Comparison of ENCODE assay signal across 10 cellular contexts in genomic region chr11:12813371-12814225, GRCh38.
DNase-seq lines count a peak whose midpoint lies in the region; ATAC-seq and TF ChIP-seq lines count a peak whose summit lies in the region.
"Had no signal": no experiment of that assay in that cellular context is flagged by ENCODE, and none has a peak within 500 bp of the region (broad histone marks: within the 10 kb centered on the region; RNA-seq: fewer than 3 reads in every experiment).

No MANE protein-coding gene starts in this region.

- H3K27ac Mint-ChIP-seq in activated CD4-positive, alpha-beta T cell treated with anti-CD3 and anti-CD28 coated beads for 36 hours = no peak overlapping the region
- H3K27ac Mint-ChIP-seq in activated CD8-positive, alpha-beta T cell treated with anti-CD3 and anti-CD28 coated beads, Interleukin-2, amount 10 ng/mL, durations not matched to agents 7 days and 5 days = no peak overlapping the region
- H3K27ac Mint-ChIP-seq: activated T-helper 17 cell treated with anti-CD3 and anti-CD28 coated beads, Interleukin-2, amount 50 U/mL, for 72 hours had no signal

- peak; percentile 64 for TF ChIP-seq RAD21 in HCT116 (IDR thresholded peaks at IDR 0.05; ENCODE audit: low read depth)

- no peak overlapping the region for H2AFZ ChIP-seq in HCT116 (ENCODE audit: low read depth, low read length, poor library complexity, severe bottlenecking)

- POLR2A ChIA-PET in HCT116 (lab: Charles Lee) = interaction anchor here (1.0 kb wide), 1 partner anchor 11 kb away, joined by 4 read pairs; no protein-coding TSS in a partner anchor
- POLR2A ChIA-PET in activated CD4-positive, alpha-beta T cell treated with anti-CD3 and anti-CD28 coated beads for 36 hours (lab: Charles Lee) = interaction anchor here (0.6 kb wide), 1 partner anchor 13 kb away, joined by 3 read pairs; no protein-coding TSS in a partner anchor
- POLR2A ChIA-PET in activated CD8-positive, alpha-beta T cell treated with anti-CD3 and anti-CD28 coated beads, Interleukin-2, amount 10 ng/mL, durations not matched to agents 7 days and 5 days (lab: Charles Lee) = no interaction called here

- peaks cover 32% of the 10 kb centered on the region for H3K27me3 Mint-ChIP-seq in activated CD4-positive, alpha-beta T cell treated with anti-CD3 and anti-CD28 coated beads for 36 hours
- H3K27me3 Mint-ChIP-seq in activated CD8-positive, alpha-beta T cell treated with anti-CD3 and anti-CD28 coated beads, Interleukin-2, amount 10 ng/mL, durations not matched to agents 7 days and 5 days (ENCODE audit: low read depth) = peaks cover 18% of the 10 kb centered on the region

- no peak overlapping the region for H3K4me3 Mint-ChIP-seq in activated CD4-positive, alpha-beta T cell treated with anti-CD3 and anti-CD28 coated beads for 36 hours
- no peak overlapping the region for H3K4me3 Mint-ChIP-seq in activated CD8-positive, alpha-beta T cell treated with anti-CD3 and anti-CD28 coated beads, Interleukin-2, amount 10 ng/mL, durations not matched to agents 7 days and 5 days
- H3K4me3 Mint-ChIP-seq: activated T-helper 17 cell treated with anti-CD3 and anti-CD28 coated beads, Interleukin-2, amount 50 U/mL, for 72 hours had no signal

- peak overlapping the region; percentile 70 for H3K27ac ChIP-seq in HCT116 (ENCODE audit: low read depth, low read length)
- peak overlapping the region; percentile 37 for H3K27ac ChIP-seq in brain microvascular endothelial cell

- H3K36me3 Mint-ChIP-seq in activated CD4-positive, alpha-beta T cell treated with anti-CD3 and anti-CD28 coated beads for 36 hours (ENCODE audit: low read depth) = no peaks in the 10 kb centered on the region
- H3K36me3 Mint-ChIP-seq in activated CD8-positive, alpha-beta T cell treated with anti-CD3 and anti-CD28 coated beads, Interleukin-2, amount 10 ng/mL, durations not matched to agents 7 days and 5 days (ENCODE audit: low read depth) = no peaks in the 10 kb centered on the region

- in situ Hi-C loops in brain microvascular endothelial cell (cut with HindIII; ENCODE audit: low pct_ligation_motif_present, low sequenced_read_pairs) = no loop called here

- no peaks in the 10 kb centered on the region for H3K9me3 ChIP-seq in HCT116 (ENCODE audit: control insufficient read depth in 1 of 2, insufficient read depth in 1 of 2, low read depth in 1 of 2, low read length in 2 of 2)
- no peaks in the 10 kb centered on the region for H3K9me3 ChIP-seq in skeletal muscle satellite cell (replicated peaks; ENCODE audit: low read length)

- H3K36me3 ChIP-seq in HCT116 (ENCODE audit: control insufficient read depth in 1 of 2, insufficient read depth in 2 of 2, low read length in 2 of 2) (no peaks in the 10 kb centered on the region), brain microvascular endothelial cell (replicated peaks) (peaks cover 2% of the 10 kb centered on the region), skeletal muscle satellite cell (ENCODE audit: insufficient read depth, low read length) (no peaks in the 10 kb centered on the region), H7 (replicated peaks; ENCODE audit: control insufficient read depth, insufficient read depth, low read length) (no peaks in the 10 kb centered on the region)

- RAD21 ChIA-PET in HCT116 (lab: Charles Lee; ENCODE audit: low non-redundant PET in 1 of 2, low total read pairs in 2 of 2, uncharacterized antibody in 2 of 2, unreplicated experiment in 2 of 2) = interaction anchor here (0.6 to 2.4 kb wide), 5 partner anchors 13 to 483 kb away, joined by 3 to 5 read pairs (median 4); no protein-coding TSS in a partner anchor

- peak overlapping the region; percentile 69 for H3K4me2 ChIP-seq in HCT116 (ENCODE audit: low read length)
- H3K4me2 ChIP-seq in skeletal muscle satellite cell (ENCODE audit: low read length) = peak overlapping the region; percentile 81

- no peaks in the 10 kb centered on the region for H3K27me3 ChIP-seq in HCT116 (ENCODE audit: insufficient read depth, low read length)
- H3K27me3 ChIP-seq in brain microvascular endothelial cell (replicated peaks) = no peaks in the 10 kb centered on the region
- no peaks in the 10 kb centered on the region for H3K27me3 ChIP-seq in skeletal muscle satellite cell (ENCODE audit: control insufficient read depth, insufficient read depth, low read length)
- no peaks in the 10 kb centered on the region for H3K27me3 ChIP-seq in H7 (ENCODE audit: control insufficient read depth, insufficient read depth, low read length)

- ATAC-seq in HCT116 = peak; percentile 72
- no peak for ATAC-seq in HG03442 (IDR thresholded peaks at IDR 0.05; ENCODE audit: unreplicated experiment)
- no peak for ATAC-seq in activated CD4-positive, alpha-beta T cell treated with anti-CD3 and anti-CD28 coated beads for 36 hours
- ATAC-seq in activated CD8-positive, alpha-beta T cell treated with anti-CD3 and anti-CD28 coated beads, Interleukin-2, amount 10 ng/mL, durations not matched to agents 7 days and 5 days = no peak
- ATAC-seq: activated T-helper 17 cell treated with anti-CD3 and anti-CD28 coated beads, Interleukin-2, amount 50 U/mL, for 72 hours had no signal

- H4K20me1 ChIP-seq in HCT116 (ENCODE audit: insufficient read depth) = no peaks in the 10 kb centered on the region

- H3K79me2 ChIP-seq in HCT116 (ENCODE audit: insufficient read depth, low read length) = peaks cover 70% of the 10 kb centered on the region

- CTCF ChIA-PET in HCT116 (lab: Charles Lee) = interaction anchor here (0.6 to 1.3 kb wide), 5 partner anchors 9 to 482 kb away, joined by 3 to 6 read pairs (median 4); no protein-coding TSS in a partner anchor
- CTCF ChIA-PET in activated CD4-positive, alpha-beta T cell treated with anti-CD3 and anti-CD28 coated beads for 36 hours (lab: Charles Lee) = interaction anchor here (0.6 kb wide), 1 partner anchor 55 kb away, joined by 3 read pairs; no protein-coding TSS in a partner anchor
- CTCF ChIA-PET in activated CD8-positive, alpha-beta T cell treated with anti-CD3 and anti-CD28 coated beads, Interleukin-2, amount 10 ng/mL, durations not matched to agents 7 days and 5 days (lab: Charles Lee) = interaction anchor here (1.3 to 2.2 kb wide), 2 partner anchors 12 to 75 kb away, joined by 3 to 5 read pairs; no protein-coding TSS in a partner anchor

- intact Hi-C loops in HCT116 (cut with micrococcal nuclease) = loop anchor here (5.0 kb wide), 1 partner anchor 74 kb away; no protein-coding TSS in a partner anchor
- intact Hi-C loops in activated CD4-positive, alpha-beta T cell treated with anti-CD3 and anti-CD28 coated beads for 36 hours (cut with DNase I, micrococcal nuclease) = no loop called here

- no peak for DNase-seq in HCT116 (ENCODE audit: low read depth, low spot score)
- peak; percentile 63 for DNase-seq in brain microvascular endothelial cell
- peak; percentile 69 for DNase-seq in islet precursor cell
- no peak for DNase-seq in H7
- no peak for DNase-seq in activated CD4-positive, alpha-beta T cell treated with anti-CD3 and anti-CD28 coated beads for 36 hours
- DNase-seq in activated CD8-positive, alpha-beta T cell treated with anti-CD3 and anti-CD28 coated beads, Interleukin-2, amount 10 ng/mL, durations not matched to agents 7 days and 5 days = no peak
- DNase-seq: stimulated activated CD4-positive, alpha-beta T cell treated with anti-CD3 and anti-CD28 coated beads, Interleukin-4, amount 100 ng/mL, for 24 hours had no signal

- H3K9me2 ChIP-seq in HCT116 (ENCODE audit: insufficient read depth) = no peaks in the 10 kb centered on the region

- H3K9me3 Mint-ChIP-seq in activated CD4-positive, alpha-beta T cell treated with anti-CD3 and anti-CD28 coated beads for 36 hours (ENCODE audit: low read depth) = no peaks in the 10 kb centered on the region
- H3K9me3 Mint-ChIP-seq in activated CD8-positive, alpha-beta T cell treated with anti-CD3 and anti-CD28 coated beads, Interleukin-2, amount 10 ng/mL, durations not matched to agents 7 days and 5 days (ENCODE audit: insufficient read depth) = no peaks in the 10 kb centered on the region
- H3K9me3 Mint-ChIP-seq: activated T-helper 17 cell treated with anti-CD3 and anti-CD28 coated beads, Interleukin-2, amount 50 U/mL, for 72 hours had no signal

- H3K4me3 ChIP-seq in HCT116 (replicated peaks in 1 of 2; ENCODE audit: low read depth in 1 of 2, low read length in 2 of 2) (no peak overlapping the region; a peak in 1 of 4 replicates), brain microvascular endothelial cell (ENCODE audit: low read depth, low read length) (no peak overlapping the region), skeletal muscle satellite cell (ENCODE audit: low read length) (peak overlapping the region; percentile 2), H7 (ENCODE audit: insufficient read depth, low read depth, low read length) (no peak overlapping the region)

- H3K4me1 ChIP-seq in HCT116 (ENCODE audit: control insufficient read depth in 1 of 2, insufficient read depth in 2 of 2, low read length in 2 of 2) (peaks cover 72 to 87% of the 10 kb centered on the region in 2 experiments), skeletal muscle satellite cell (ENCODE audit: control insufficient read depth, insufficient read depth, low read length) (peaks cover 80% of the 10 kb centered on the region)

- peak overlapping the region; percentile 36; the same call in 1 of the 2 replicates for H3K9ac ChIP-seq in HCT116 (ENCODE audit: low read length)
- H3K9ac ChIP-seq in skeletal muscle satellite cell (ENCODE audit: low read depth, low read length) = peak overlapping the region; percentile 44

- peaks cover 9% of the 10 kb centered on the region for H3K4me1 Mint-ChIP-seq in activated CD4-positive, alpha-beta T cell treated with anti-CD3 and anti-CD28 coated beads for 36 hours
- H3K4me1 Mint-ChIP-seq in activated CD8-positive, alpha-beta T cell treated with anti-CD3 and anti-CD28 coated beads, Interleukin-2, amount 10 ng/mL, durations not matched to agents 7 days and 5 days (ENCODE audit: low read depth) = peaks cover 25% of the 10 kb centered on the region
- H3K4me1 Mint-ChIP-seq: activated T-helper 17 cell treated with anti-CD3 and anti-CD28 coated beads, Interleukin-2, amount 50 U/mL, for 72 hours had no signal

- no TSS peak for BruUV-seq in HCT116 (replicated peaks; lab: Mats Ljungman, UMichigan)

- TF ChIP-seq POLR2A in HCT116 (IDR thresholded peaks at IDR 0.05; ENCODE audit: borderline replicate concordance, extremely low read depth, insufficient read depth, insufficient read length) = no peak

- TF ChIP-seq CTCF in HCT116 (IDR thresholded peaks at IDR 0.05 in 2 of 3, conservative IDR thresholded peaks at IDR 0.05 in 1 of 3; ENCODE audit: borderline replicate concordance in 1 of 3, insufficient read depth in 1 of 3, low read depth in 2 of 3, low read length in 2 of 3) = peak in 2 of 3 experiments; percentile 27 to 28; a peak in 3 of 6 replicates
- no peak for TF ChIP-seq CTCF in brain microvascular endothelial cell (IDR thresholded peaks at IDR 0.05; ENCODE audit: low read depth, low read length, missing control alignments)

Comparison
In these comparisons a context has a peak if more than half of its experiments do, and no peak if none do; other contexts are left out.
1. DNase-seq: peak in brain microvascular endothelial cell (single experiment) and islet precursor cell (single experiment); none in HCT116 (single experiment), H7 (single experiment), activated CD4-positive, alpha-beta T cell treated with anti-CD3 and anti-CD28 coated beads for 36 hours (single experiment) and activated CD8-positive, alpha-beta T cell treated with anti-CD3 and anti-CD28 coated beads, Interleukin-2, amount 10 ng/mL, durations not matched to agents 7 days and 5 days (single experiment).